Comparison of ENCODE assay signal across 16 cellular contexts in genomic region chr15:81530271-81530670, GRCh38.
DNase-seq lines count a peak whose midpoint lies in the region; ATAC-seq and TF ChIP-seq lines count a peak whose summit lies in the region.
"Had no signal": no experiment of that assay in that cellular context is flagged by ENCODE, and none has a peak within 500 bp of the region (broad histone marks: within the 10 kb centered on the region; RNA-seq: fewer than 3 reads in every experiment).

No MANE protein-coding gene starts in this region.

- CTCF ChIA-PET in SK-N-SH (lab: Yijun Ruan, JAX): interaction anchor here (0.9 kb wide), 1 partner anchor 11 kb away, joined by 3 read pairs; no protein-coding TSS in a partner anchor

- no peaks in the 10 kb centered on the region for H3K27me3 Mint-ChIP-seq in nephron progenitor cell (ENCODE audit: low read depth, poor library complexity)

- TF ChIP-seq CTCF in SK-N-SH (IDR thresholded peaks at IDR 0.05) (no peak), hepatocyte (IDR thresholded peaks at IDR 0.05; ENCODE audit: poor library complexity) (no peak), nephron progenitor cell (IDR thresholded peaks at IDR 0.05) (no peak)

- no peak for ATAC-seq in GM21515 (IDR thresholded peaks at IDR 0.05; ENCODE audit: unreplicated experiment)

- H3K27me3 ChIP-seq in ACC112 (ENCODE audit: insufficient read depth, low read length) (no peaks in the 10 kb centered on the region), SK-N-SH (ENCODE audit: insufficient read depth) (no peaks in the 10 kb centered on the region), hepatocyte (no peaks in the 10 kb centered on the region)

- no peak for TF ChIP-seq RAD21 in SK-N-SH (IDR thresholded peaks at IDR 0.05; ENCODE audit: low read length)

- H3K4me3 ChIP-seq in ACC112 (ENCODE audit: low read depth, low read length) (no peak overlapping the region), SK-N-SH (ENCODE audit: low read depth in 2 of 2, low read length in 1 of 2) (no peak overlapping the region), hepatocyte (no peak overlapping the region)

- H3K27ac ChIP-seq in ACC112 (ENCODE audit: low read depth, low read length) (no peak overlapping the region), SK-N-SH (ENCODE audit: low read depth in 2 of 2, low read length in 1 of 2) (no peak overlapping the region), hepatocyte (peak overlapping the region; percentile 87)

- H3K4me1 Mint-ChIP-seq in nephron progenitor cell: peaks cover 43% of the 10 kb centered on the region

- H3K4me3 Mint-ChIP-seq in nephron progenitor cell: peak overlapping the region; percentile 2

- peak overlapping the region; percentile 63 for H3K27ac Mint-ChIP-seq in nephron progenitor cell

- H3F3A ChIP-seq in SK-N-SH (replicated peaks; ENCODE audit: insufficient read depth): no peaks in the 10 kb centered on the region

- H3K36me3 Mint-ChIP-seq in nephron progenitor cell (ENCODE audit: low read depth): no peaks in the 10 kb centered on the region

- 63% methylated on average over 3 of the region's 3 CpGs for WGBS in SK-N-SH (ENCODE audit: low lambda C conversion rate)
- 52% methylated on average over 3 of the region's 3 CpGs for WGBS in hepatocyte (ENCODE audit: low lambda C conversion rate, missing lambda C conversion rate)

- no peak for TF ChIP-seq EP300 in SK-N-SH (IDR thresholded peaks at IDR 0.05; ENCODE audit: borderline replicate concordance in 1 of 2, low read depth in 1 of 2, low read length in 1 of 2)

- no peaks in the 10 kb centered on the region for H3K36me3 ChIP-seq in ACC112 (ENCODE audit: insufficient read depth, low read length)
- no peaks in the 10 kb centered on the region for H3K36me3 ChIP-seq in SK-N-SH (replicated peaks in 1 of 2; ENCODE audit: control insufficient read depth in 1 of 2, insufficient read depth in 2 of 2, low read length in 1 of 2)
- no peaks in the 10 kb centered on the region for H3K36me3 ChIP-seq in hepatocyte (replicated peaks; ENCODE audit: insufficient read depth, low read depth)

- H3K9me3 Mint-ChIP-seq in nephron progenitor cell: no peaks in the 10 kb centered on the region

- peaks cover 30% of the 10 kb centered on the region for H3K4me1 ChIP-seq in ACC112 (ENCODE audit: control insufficient read depth, insufficient read depth, low read length, unreplicated experiment)
- H3K4me1 ChIP-seq in SK-N-SH (ENCODE audit: control insufficient read depth in 1 of 2, insufficient read depth in 2 of 2, low read depth in 1 of 2, low read length in 1 of 2): peaks cover 11% of the 10 kb centered on the region in 2 experiments; a peak in 3 of 4 replicates
- peaks cover 17% of the 10 kb centered on the region for H3K4me1 ChIP-seq in hepatocyte (ENCODE audit: insufficient read depth)

- H2AFZ ChIP-seq in ACC112 (ENCODE audit: low read length, unreplicated experiment) (peak overlapping the region; percentile 40), SK-N-SH (ENCODE audit: low read depth) (peak overlapping the region; percentile 56; the same call in 1 of the 2 replicates), hepatocyte (no peak overlapping the region)

- H3K9me2 ChIP-seq in SK-N-SH: peaks cover 3% of the 10 kb centered on the region; the same call in 1 of the 2 replicates
- no peaks in the 10 kb centered on the region for H3K9me2 ChIP-seq in hepatocyte (replicated peaks; ENCODE audit: insufficient read depth)

- H3K79me2 ChIP-seq in ACC112 (ENCODE audit: control insufficient read depth, insufficient read depth, low read length, unreplicated experiment): no peaks in the 10 kb centered on the region
- H3K79me2 ChIP-seq in SK-N-SH (ENCODE audit: insufficient read depth): no peaks in the 10 kb centered on the region
- no peaks in the 10 kb centered on the region for H3K79me2 ChIP-seq in hepatocyte

- H3K4me2 ChIP-seq in SK-N-SH (no peak overlapping the region), hepatocyte (peak overlapping the region; percentile 55)

- no peaks in the 10 kb centered on the region for H4K20me1 ChIP-seq in SK-N-SH (ENCODE audit: insufficient read depth)
- H4K20me1 ChIP-seq in hepatocyte (ENCODE audit: insufficient read depth, poor library complexity, severe bottlenecking): no peaks in the 10 kb centered on the region

- no peak overlapping the region for H3K9ac ChIP-seq in SK-N-SH

- POLR2A ChIA-PET in SK-N-SH (lab: Yijun Ruan, JAX): no interaction called here

- DNase-seq in SK-N-SH: no peak
- no peak for DNase-seq in hepatocyte (ENCODE audit: low spot score)
- no peak for DNase-seq in nephron progenitor cell
- no peak for DNase-seq in T-helper 1 cell
- DNase-seq in AG08395 (ENCODE audit: low spot score): no peak
- no peak for DNase-seq in stimulated activated CD4-positive, alpha-beta T cell treated with anti-CD3 and anti-CD28 coated beads, Interleukin-15, amount 100 ng/mL, for 24 hours
- DNase-seq: 8988T, C1 segment of cervical spinal cord, H7, MV-4-11, NCI-H1417 treated with DMSO at 0.1 percent for 48 hours, NCI-H2029, NCI-H2171 treated with DMSO at 0.1 percent for 48 hours, NCI-H82 had no signal

- H3K9me3 ChIP-seq in SK-N-SH: no peaks in the 10 kb centered on the region
- no peaks in the 10 kb centered on the region for H3K9me3 ChIP-seq in hepatocyte (ENCODE audit: low read depth)

TF ChIP-seq in SK-N-SH, 30 proteins besides CTCF, POLR2A, EP300 and RAD21:
- TF ChIP-seq RCOR1 (IDR thresholded peaks at IDR 0.05; ENCODE audit: low read length) (no peak), JUND (IDR thresholded peaks at IDR 0.05) (no peak), GABPA (IDR thresholded peaks at IDR 0.05; ENCODE audit: low read depth) (no peak), NFIC (IDR thresholded peaks at IDR 0.05; ENCODE audit: borderline replicate concordance) (no peak), MAX (IDR thresholded peaks at IDR 0.05; ENCODE audit: low read depth) (no peak), ZBTB33 (IDR thresholded peaks at IDR 0.05; ENCODE audit: borderline replicate concordance, low read depth) (no peak), YY1 (IDR thresholded peaks at IDR 0.05; ENCODE audit: low read depth) (no peak), FOXM1 (IDR thresholded peaks at IDR 0.05; ENCODE audit: low read depth) (no peak), RXRA (IDR thresholded peaks at IDR 0.05; ENCODE audit: borderline replicate concordance, low read depth) (no peak), SIN3A (IDR thresholded peaks at IDR 0.05; ENCODE audit: borderline replicate concordance, low read depth, low read length) (no peak), SMC3 (IDR thresholded peaks at IDR 0.05; ENCODE audit: low read depth, low read length) (no peak), PBX3 (IDR thresholded peaks at IDR 0.05) (no peak), NRF1 (IDR thresholded peaks at IDR 0.05; ENCODE audit: low read depth, low read length) (no peak), GATA2 (CRISPR knock-in tag; IDR thresholded peaks at IDR 0.05) (no peak), MEF2A (IDR thresholded peaks at IDR 0.05; ENCODE audit: borderline replicate concordance, low read depth) (no peak)
